10 cellular contexts compared by ENCODE assay signal in genomic region chr20:2151805-2152727, GRCh38. TPM values are rescaled to one million over a fixed set of nuclear protein-coding genes. Genes with fewer than 3 reads are reported as not detected.
A peak's percentile ranks its signal among the peaks of the same experiment; 100 is the strongest.
DNase-seq lines count a peak whose midpoint lies in the region; ATAC-seq and TF ChIP-seq lines count a peak whose summit lies in the region.
"Had no signal": no experiment of that assay in that cellular context is flagged by ENCODE, and none has a peak within 500 bp of the region (broad histone marks: within the 10 kb centered on the region; RNA-seq: fewer than 3 reads in every experiment).

No MANE protein-coding gene starts in this region.

- no peak overlapping the region for H3K4me3 ChIP-seq in spleen

- peaks cover 0 to 6% (median 0%) of the 10 kb centered on the region in 6 donors for H3K4me1 ChIP-seq in spleen

- peak overlapping the region in 1 of 8 donors; percentile 4 for H3K27ac ChIP-seq in spleen

- H3K36me3 ChIP-seq in spleen: peaks cover 0 to 33% (median 7%) of the 10 kb centered on the region in 6 donors

- ATAC-seq in SK-N-SH treated with all-trans-retinoic acid at 6 μM for 48 hours: peak; percentile 88
- peak; percentile 82 to 95 for ATAC-seq in left cardiac atrium
- no peak for ATAC-seq in stimulated activated naive CD8-positive, alpha-beta T cell treated with anti-CD3 and anti-CD28 coated beads, Interleukin-15, Interleukin-2, amounts not matched to agents 100 U/mL and 50 U/mL, for 24 hours
- ATAC-seq: activated CD8-positive, alpha-beta T cell treated with anti-CD3 and anti-CD28 coated beads for 36 hours had no signal

- TF ChIP-seq CTCF in spleen (IDR thresholded peaks at IDR 0.05 in 8 of 11, conservative IDR thresholded peaks at IDR 0.05 in 3 of 11): no peak

- intact Hi-C loops in left cardiac atrium (cut with DNase I) (loop anchor here in 1 of 2 donors (5.0 kb wide), 1 partner anchor 55 kb away; no protein-coding TSS in a partner anchor), spleen (cut with DNase I; ENCODE audit: low total_unique reads) (no loop called here)

- peak; percentile 39 for DNase-seq in H4 (ENCODE audit: low spot score)
- DNase-seq in left cardiac atrium: peak; percentile 52
- DNase-seq in spleen: peak; percentile 34
- DNase-seq in erythroblast (lab: John Stamatoyannopoulos, UW): no peak
- no peak for DNase-seq in MV-4-11 (lab: John Stamatoyannopoulos, UW)
- DNase-seq in T-helper 9 cell: no peak
- no peak for DNase-seq in stimulated activated naive CD8-positive, alpha-beta T cell treated with anti-CD3 and anti-CD28 coated beads, Interleukin-15, Interleukin-2, amounts not matched to agents 100 U/mL and 50 U/mL, for 24 hours
- DNase-seq: activated CD8-positive, alpha-beta T cell treated with anti-CD3 and anti-CD28 coated beads for 36 hours; stimulated activated CD4-positive, alpha-beta T cell treated with anti-CD3 and anti-CD28 coated beads, Interleukin-1b, Interleukin-23, amount 100 ng/mL, for 48 hours had no signal

- WGBS in spleen, 5 donors: 80 to 92% (median 88%) methylated on average over 7 of the region's 7 CpGs

- TF ChIP-seq POLR2A in spleen (IDR thresholded peaks at IDR 0.05) (no peak), erythroblast (IDR thresholded peaks at IDR 0.05; ENCODE audit: low read length) (no peak)

- H3K27me3 ChIP-seq in spleen (replicated peaks in 1 of 7): no peaks in the 10 kb centered on the region

- H3K9me3 ChIP-seq in spleen: no peaks in the 10 kb centered on the region

TF ChIP-seq in SK-N-SH treated with all-trans-retinoic acid at 6 μM for 48 hours, 23 proteins besides CTCF, POLR2A, EP300 and RAD21:
- no peak for TF ChIP-seq ISL1 (CRISPR knock-in tag; IDR thresholded peaks at IDR 0.05)
- no peak for TF ChIP-seq TSHZ2 (CRISPR knock-in tag; IDR thresholded peaks at IDR 0.05)
- TF ChIP-seq ZFP30 (CRISPR knock-in tag; IDR thresholded peaks at IDR 0.05): no peak
- no peak for TF ChIP-seq POU6F1 (CRISPR knock-in tag; IDR thresholded peaks at IDR 0.05; ENCODE audit: borderline replicate concordance, low read depth)
- no peak for TF ChIP-seq TCF4 (CRISPR knock-in tag; IDR thresholded peaks at IDR 0.05; ENCODE audit: borderline replicate concordance)
- TF ChIP-seq GLIS3 (CRISPR knock-in tag; IDR thresholded peaks at IDR 0.05): no peak
- TF ChIP-seq ZFP3 (CRISPR knock-in tag; IDR thresholded peaks at IDR 0.05): no peak
- no peak for TF ChIP-seq OSR1 (CRISPR knock-in tag; IDR thresholded peaks at IDR 0.05)
- no peak for TF ChIP-seq ARNTL (CRISPR knock-in tag; IDR thresholded peaks at IDR 0.05; ENCODE audit: borderline replicate concordance, low read depth)
- TF ChIP-seq CREB5 (CRISPR knock-in tag; IDR thresholded peaks at IDR 0.05; ENCODE audit: low read depth): no peak
- TF ChIP-seq ESRRG (CRISPR knock-in tag; IDR thresholded peaks at IDR 0.05): no peak
- TF ChIP-seq ZNF565 (CRISPR knock-in tag; conservative IDR thresholded peaks at IDR 0.05; ENCODE audit: low read depth): no peak
- no peak for TF ChIP-seq ZC3H10 (CRISPR knock-in tag; IDR thresholded peaks at IDR 0.05)
- no peak for TF ChIP-seq BACH2 (CRISPR knock-in tag; IDR thresholded peaks at IDR 0.05; ENCODE audit: borderline replicate concordance)
- TF ChIP-seq SNAI2 (CRISPR knock-in tag; IDR thresholded peaks at IDR 0.05): no peak
- no peak for TF ChIP-seq ZNF8 (CRISPR knock-in tag; IDR thresholded peaks at IDR 0.05)

RNA-seq across cellular contexts. Expression of gene STK35, which starts 50.4 kb away (rescaled TPM):
- total RNA-seq in H4 (2014; rRNA removed; shearing (Covaris generic)): 10.4 and 19.1 TPM in 2 replicates
- 10 to 100 TPM; 13.2 to 19.3 TPM for total RNA-seq in left cardiac atrium
- 10 to 100 TPM; 12.1 to 25.4 (median 16.7) TPM for total RNA-seq in spleen
- 1 to 10 TPM; 1.8 to 4.7 (median 2.2) TPM for polyA plus RNA-seq in spleen

Comparison
In these comparisons a context has a peak if more than half of its experiments do, and no peak if none do; other contexts are left out.
1. DNase-seq: peak in H4 (single experiment), left cardiac atrium (single experiment) and spleen (single experiment); none in erythroblast (0 of 2), MV-4-11 (single experiment), T-helper 9 cell (single experiment) and stimulated activated naive CD8-positive, alpha-beta T cell treated with anti-CD3 and anti-CD28 coated beads, Interleukin-15, Interleukin-2, amounts not matched to agents 100 U/mL and 50 U/mL, for 24 hours (single experiment).